In genomic region chr17:16285646-16286008, GRCh38 we compare ENCODE assay signal across 9 cellular contexts.
DNase-seq lines count a peak whose midpoint lies in the region; ATAC-seq, FAIRE-seq and TF ChIP-seq lines count a peak whose summit lies in the region.
"Had no signal": no experiment of that assay in that cellular context is flagged by ENCODE, and none has a peak within 500 bp of the region (broad histone marks: within the 10 kb centered on the region; RNA-seq: fewer than 3 reads in every experiment).

No MANE protein-coding gene starts in this region.

- peaks cover 24% of the 10 kb centered on the region for H3K36me3 Mint-ChIP-seq in activated CD4-positive, alpha-beta T cell treated with anti-CD3 and anti-CD28 coated beads for 36 hours (ENCODE audit: low read depth)

- no peaks in the 10 kb centered on the region for H3K79me2 ChIP-seq in HepG2 (ENCODE audit: insufficient read depth, low read length)

- TF ChIP-seq RAD21 in HepG2 (CRISPR knock-in tag; IDR thresholded peaks at IDR 0.05) = peak; percentile 95; the same call in 1 of the 2 replicates

- 25% methylated on average over 6 of the region's 6 CpGs for WGBS in HepG2 (ENCODE audit: low lambda C conversion rate)

- intact Hi-C loops in activated CD4-positive, alpha-beta T cell treated with anti-CD3 and anti-CD28 coated beads for 36 hours (cut with DNase I, micrococcal nuclease) = loop anchor here (1.0 to 5.0 kb wide), 10 partner anchors 56 to 302 kb away; partner anchors contain the start of genes CENPV (in 2 of the 2), NCOR1 (in 2 of the 2) and PIGL (in 1 of the 2)
- intact Hi-C loops in HepG2 (cut with micrococcal nuclease; ENCODE audit: unreplicated experiment) = loop anchor here (1.0 to 2.0 kb wide), 4 partner anchors 12 to 70 kb away; partner anchors contain the start of gene NCOR1

- no peak for ATAC-seq in activated CD4-positive, alpha-beta T cell treated with anti-CD3 and anti-CD28 coated beads for 36 hours
- ATAC-seq in HepG2 (no peak), thoracic aorta (ENCODE audit: insufficient number of reproducible peaks, low FRiP score, low read depth) (no peak), GM18519 (IDR thresholded peaks at IDR 0.05; ENCODE audit: low FRiP score, unreplicated experiment) (no peak), GM18907 (IDR thresholded peaks at IDR 0.05; ENCODE audit: unreplicated experiment) (no peak)

- CTCF ChIA-PET in activated CD4-positive, alpha-beta T cell treated with anti-CD3 and anti-CD28 coated beads for 36 hours (lab: Charles Lee) = interaction anchor here (0.6 to 1.7 kb wide), 6 partner anchors 12 to 70 kb away, joined by 3 to 8 read pairs (median 4); partner anchors contain the start of genes CENPV and NCOR1
- CTCF ChIA-PET in HepG2 (lab: Yijun Ruan, JAX; ENCODE audit: low intra/inter-chr PET ratio, low total read pairs) = interaction anchor here (1.1 to 1.5 kb wide), 3 partner anchors 19 to 78 kb away, joined by 3 to 8 read pairs (median 6); partner anchors contain the start of gene CENPV

- TF ChIP-seq CTCF in HepG2 (CRISPR knock-in tag; IDR thresholded peaks at IDR 0.05) = peak; percentile 99
- TF ChIP-seq CTCF in thoracic aorta (IDR thresholded peaks at IDR 0.05) = no peak

- peak overlapping the region; percentile 66 for H3K4me3 Mint-ChIP-seq in activated CD4-positive, alpha-beta T cell treated with anti-CD3 and anti-CD28 coated beads for 36 hours

- H3K4me2 ChIP-seq in HepG2 (ENCODE audit: low read depth, low read length) = peak overlapping the region; percentile 31

- FAIRE-seq in HepG2 (lab: Jason Lieb, UNC) = no peak
- FAIRE-seq: TTC549 had no signal

- H3K4me1 ChIP-seq in adipocyte (ENCODE audit: control insufficient read depth, insufficient read depth, low read length) = peaks cover 46% of the 10 kb centered on the region
- H3K4me1 ChIP-seq in HepG2 (ENCODE audit: insufficient read depth, low read length) = peaks cover 74% of the 10 kb centered on the region
- peaks cover 31 to 56% of the 10 kb centered on the region in 2 donors for H3K4me1 ChIP-seq in thoracic aorta (ENCODE audit: control insufficient read depth in 1 of 2, low read depth in 2 of 2)

- H4K20me1 ChIP-seq in HepG2 (ENCODE audit: insufficient read depth, low read length) = no peaks in the 10 kb centered on the region

- no peaks in the 10 kb centered on the region for H3K27me3 Mint-ChIP-seq in activated CD4-positive, alpha-beta T cell treated with anti-CD3 and anti-CD28 coated beads for 36 hours

- POLR2A ChIA-PET in activated CD4-positive, alpha-beta T cell treated with anti-CD3 and anti-CD28 coated beads for 36 hours (lab: Charles Lee) = interaction anchor here (0.5 to 0.7 kb wide), 3 partner anchors 16 to 142 kb away, joined by 3 to 5 read pairs (median 4); partner anchors contain the start of gene UBB
- POLR2A ChIA-PET in HepG2 (lab: Yijun Ruan, JAX) = interaction anchor here (0.6 to 6.9 kb wide), 27 partner anchors 10 to 160 kb away, joined by 3 to 258 read pairs (median 6); partner anchors contain the start of genes CENPV, NCOR1, PIGL and TRPV2

- peaks cover 53% of the 10 kb centered on the region for H3K4me1 Mint-ChIP-seq in activated CD4-positive, alpha-beta T cell treated with anti-CD3 and anti-CD28 coated beads for 36 hours

- H3K9ac ChIP-seq in adipocyte (ENCODE audit: low read length) = peak overlapping the region; percentile 94
- peak overlapping the region; percentile 79 for H3K9ac ChIP-seq in HepG2 (ENCODE audit: insufficient read depth, low read depth, low read length)

- no peaks in the 10 kb centered on the region for H3K9me3 ChIP-seq in adipocyte (ENCODE audit: control insufficient read depth, low read length)
- no peaks in the 10 kb centered on the region for H3K9me3 ChIP-seq in HepG2 (ENCODE audit: low read length)
- no peaks in the 10 kb centered on the region for H3K9me3 ChIP-seq in thoracic aorta

- H3K4me3 ChIP-seq in adipocyte (ENCODE audit: low read length) (peak overlapping the region; percentile 60), HepG2 (replicated peaks in 1 of 3; ENCODE audit: insufficient read depth in 1 of 3, low read depth in 2 of 3, low read length in 3 of 3) (0 out of 6 replicates have a peak overlapping the region, but pooled peaks of 1 of the 3 experiments have one; percentile 6), thoracic aorta (peak overlapping the region; percentile 64)

- H3K36me3 ChIP-seq in adipocyte (ENCODE audit: control insufficient read depth, insufficient read depth, low read length, severe bottlenecking) (no peaks in the 10 kb centered on the region), HepG2 (replicated peaks in 1 of 2; ENCODE audit: control insufficient read depth in 1 of 2, insufficient read depth in 2 of 2, low read length in 2 of 2) (no peaks in the 10 kb centered on the region; a peak in 1 of 5 replicates), thoracic aorta (no peaks in the 10 kb centered on the region)

- H3K27me3 ChIP-seq in adipocyte (replicated peaks; ENCODE audit: control insufficient read depth, insufficient read depth, low read length) = no peaks in the 10 kb centered on the region
- H3K27me3 ChIP-seq in HepG2 (ENCODE audit: control insufficient read depth in 1 of 2, insufficient read depth in 2 of 2, low read length in 2 of 2) = no peaks in the 10 kb centered on the region; a peak in 1 of 5 replicates
- no peaks in the 10 kb centered on the region for H3K27me3 ChIP-seq in thoracic aorta (replicated peaks; ENCODE audit: insufficient read depth)

- DNase-seq in activated CD4-positive, alpha-beta T cell treated with anti-CD3 and anti-CD28 coated beads for 36 hours = no peak
- DNase-seq in activated CD4-positive, alpha-beta T cell treated with anti-CD3 and anti-CD28 coated beads for 1 hour = no peak
- no peak for DNase-seq in adipocyte (ENCODE audit: low read depth)
- DNase-seq in HepG2 (ENCODE audit: low spot score) = no peak
- no peak for DNase-seq in thoracic aorta (ENCODE audit: low spot score)
- no peak for DNase-seq in AG08395 (ENCODE audit: low spot score)

- TF ChIP-seq EP300 in HepG2 (IDR thresholded peaks at IDR 0.05; ENCODE audit: low read depth in 2 of 2, low read length in 2 of 2) (no peak), HepG2 (CRISPR knock-in tag; IDR thresholded peaks at IDR 0.05; ENCODE audit: borderline replicate concordance) (no peak)

- in situ Hi-C loops in HepG2 (cut with HindIII; ENCODE audit: extremely low pct_ligation_motif_present, low pct_unique_long_range_greater_than_20kb) = loop anchor here (5.0 kb wide), 2 partner anchors 67 to 142 kb away; partner anchors contain the start of gene CENPV

- BruUV-seq in HepG2 (replicated peaks; lab: Mats Ljungman, UMichigan) = TSS peak; percentile 74

- peak overlapping the region; percentile 96 for H3K27ac Mint-ChIP-seq in activated CD4-positive, alpha-beta T cell treated with anti-CD3 and anti-CD28 coated beads for 36 hours

- no peak for TF ChIP-seq POLR2A in HepG2 (IDR thresholded peaks at IDR 0.05; ENCODE audit: insufficient read depth in 1 of 2, low read depth in 2 of 2, low read length in 2 of 2)

- no peak overlapping the region for H2AFZ ChIP-seq in HepG2 (ENCODE audit: low read length)

- H3K27ac ChIP-seq in HepG2 (ENCODE audit: extremely low read length, insufficient read depth, low read length) = peak overlapping the region; percentile 95
- peak overlapping the region; percentile 97 to 99 for H3K27ac ChIP-seq in thoracic aorta

- H3K9me3 Mint-ChIP-seq in activated CD4-positive, alpha-beta T cell treated with anti-CD3 and anti-CD28 coated beads for 36 hours (ENCODE audit: low read depth) = peaks cover 1% of the 10 kb centered on the region

TF ChIP-seq in HepG2, 621 proteins besides CTCF, POLR2A, EP300 and RAD21 (continues in another document):
- TF ChIP-seq IRF9 (CRISPR knock-in tag; IDR thresholded peaks at IDR 0.05; ENCODE audit: borderline replicate concordance) = no peak
- no peak for TF ChIP-seq ZNF597 (CRISPR knock-in tag; IDR thresholded peaks at IDR 0.05)
- TF ChIP-seq ZNF17 (CRISPR knock-in tag; IDR thresholded peaks at IDR 0.05) = no peak
- no peak for TF ChIP-seq YEATS4 (CRISPR knock-in tag; IDR thresholded peaks at IDR 0.05; ENCODE audit: borderline replicate concordance)
- no peak for TF ChIP-seq ZNF776 (CRISPR knock-in tag; IDR thresholded peaks at IDR 0.05)
- TF ChIP-seq SATB2 (CRISPR knock-in tag; IDR thresholded peaks at IDR 0.05) = no peak
- no peak for TF ChIP-seq THAP7 (CRISPR knock-in tag; IDR thresholded peaks at IDR 0.05)
- peak; percentile 89; the same call in 1 of the 2 replicates for TF ChIP-seq HOXA5 (CRISPR knock-in tag; IDR thresholded peaks at IDR 0.05)
- TF ChIP-seq ZNF567 (CRISPR knock-in tag; IDR thresholded peaks at IDR 0.05; ENCODE audit: borderline replicate concordance) = no peak
- no peak for TF ChIP-seq ZBTB8A (CRISPR knock-in tag; IDR thresholded peaks at IDR 0.05; ENCODE audit: borderline replicate concordance, low read depth)
- TF ChIP-seq BRD4 (CRISPR knock-in tag; IDR thresholded peaks at IDR 0.05) = 0 out of 2 replicates have a peak, but pooled peaks have one; percentile 83
